Comparison of ENCODE assay signal across 1 cellular context in genomic region chr6:41757931-41758640, GRCh38.
A peak's percentile ranks its signal among the peaks of the same experiment; 100 is the strongest.
TF ChIP-seq lines count a peak whose summit lies in the region.

No MANE protein-coding gene starts in this region.

TF ChIP-seq in HepG2, 621 proteins besides CTCF, POLR2A, EP300 and RAD21:
- no peak for TF ChIP-seq ZNF644 (CRISPR knock-in tag; IDR thresholded peaks at IDR 0.05; ENCODE audit: low read depth)
- TF ChIP-seq FOSL2 (CRISPR knock-in tag; IDR thresholded peaks at IDR 0.05), result peak; percentile 28; the same call in 1 of the 2 replicates
TF ChIP-seq in HepG2: peak in this region for 1.
